8 cellular contexts compared by ENCODE assay signal in the genomic region with DNA sequence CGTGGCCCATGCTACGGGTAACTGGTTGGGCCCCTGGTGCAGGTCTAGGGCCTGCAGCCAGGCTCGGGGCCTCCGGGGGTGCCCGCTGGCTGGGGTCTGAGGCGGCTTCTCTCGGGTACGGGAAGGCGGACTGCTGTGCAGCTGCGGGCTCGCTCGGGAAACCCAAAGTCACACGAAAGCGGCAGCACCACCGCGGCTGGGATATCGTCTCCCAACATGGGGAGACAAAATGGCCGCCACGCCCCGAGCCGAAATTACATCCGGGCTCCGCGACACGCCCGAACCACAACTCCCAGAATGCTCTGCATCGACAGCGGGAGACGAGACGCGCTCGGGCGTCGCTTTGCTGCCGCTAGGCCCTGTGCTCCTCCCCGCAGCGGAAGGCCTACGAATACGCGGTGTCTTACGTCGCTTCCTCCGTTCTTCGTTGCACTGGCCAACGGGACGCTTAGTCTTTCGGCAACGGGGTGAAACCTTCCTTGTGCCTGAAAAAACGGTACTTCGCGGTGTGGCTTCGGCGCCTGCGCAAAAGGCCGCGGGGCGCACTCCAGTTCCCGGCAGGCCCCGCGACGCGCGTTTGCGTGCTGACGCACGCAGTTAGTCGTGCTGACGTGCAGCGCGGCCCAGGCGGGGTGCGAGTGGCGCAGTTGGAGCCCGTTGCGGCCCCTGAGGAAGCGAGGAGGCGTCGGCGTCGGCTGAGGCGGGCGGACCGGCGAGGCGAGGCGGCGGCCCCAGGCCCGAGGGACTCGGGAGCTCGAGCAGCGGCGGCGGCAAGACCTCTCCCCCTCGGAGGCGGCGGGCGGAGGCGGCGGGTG. TPM values are rescaled to one million over a fixed set of nuclear protein-coding genes. Genes with fewer than 3 reads are reported as not detected.
A peak's percentile ranks its signal among the peaks of the same experiment; 100 is the strongest.
DNase-seq lines count a peak whose midpoint lies in the region; ATAC-seq and TF ChIP-seq lines count a peak whose summit lies in the region.

A gene (plus strand): TSS at position 604 of the 815 bp plus-strand sequence. CDS start 3,727 bp downstream, outside the sequence.

- H3K4me3 ChIP-seq in adipocyte (ENCODE audit: low read length) (peak within 1 kb of the TSS; percentile 91), cardiac muscle cell (peak within 1 kb of the TSS; percentile 67), parathyroid adenoma (ENCODE audit: low read depth, low read length) (peak within 1 kb of the TSS; percentile 94), tibial artery (peak within 1 kb of the TSS; percentile 84 to 90)

- H3K79me2 ChIP-seq in parathyroid adenoma, result peaks cover 42% of the 10 kb centered on the region

- peak within 1 kb of the TSS; percentile 99 for H2AFZ ChIP-seq in parathyroid adenoma

- in situ Hi-C loops in GM13976 (cut with MboI; ENCODE audit: low sequenced_read_pairs, unreplicated experiment), result no loop called here

- peak; percentile 98 for DNase-seq in GM13976 (ENCODE audit: low spot score)
- DNase-seq in NCI-H1436 treated with DMSO at 0.1 percent for 48 hours (lab: John Stamatoyannopoulos, UW), result peak; percentile 67
- peak; percentile 89 for DNase-seq in T follicular helper cell (ENCODE audit: low read depth)
- DNase-seq in adipocyte (ENCODE audit: low read depth), result peak; percentile 98
- peak; percentile 97 for DNase-seq in cardiac muscle cell (ENCODE audit: low read depth in 1 of 2, low spot score in 1 of 2)
- DNase-seq in tibial artery, result peak; percentile 93 to 97

- no peaks in the 10 kb centered on the region for H3K36me3 ChIP-seq in adipocyte (ENCODE audit: control insufficient read depth, insufficient read depth, low read length, severe bottlenecking)
- H3K36me3 ChIP-seq in cardiac muscle cell, result peaks cover 2% of the 10 kb centered on the region
- H3K36me3 ChIP-seq in parathyroid adenoma (ENCODE audit: control insufficient read depth, insufficient read depth, low read length), result no peaks in the 10 kb centered on the region
- H3K36me3 ChIP-seq in tibial artery, result peaks cover under 1 to 13% (median 1%) of the 10 kb centered on the region in 3 donors

- H3K27ac ChIP-seq in cardiac muscle cell, result peak within 1 kb of the TSS; percentile 99
- peak within 1 kb of the TSS; percentile 98 for H3K27ac ChIP-seq in parathyroid adenoma
- peak within 1 kb of the TSS; percentile 89 to 100 for H3K27ac ChIP-seq in tibial artery

- TF ChIP-seq CTCF in GM13976 (IDR thresholded peaks at IDR 0.05; ENCODE audit: borderline replicate concordance, control extremely low read depth, extremely low read depth, insufficient read depth, missing control alignments), result no peak
- no peak for TF ChIP-seq CTCF in cardiac muscle cell (IDR thresholded peaks at IDR 0.05; ENCODE audit: low read depth, low read length)
- no peak for TF ChIP-seq CTCF in parathyroid adenoma (IDR thresholded peaks at IDR 0.05)
- TF ChIP-seq CTCF in tibial artery (IDR thresholded peaks at IDR 0.05), result no peak

- intact Hi-C loops in tibial artery (cut with DNase I; ENCODE audit: low total_unique reads), result loop anchor here (2.0 kb wide), 1 partner anchor 25 kb away; a partner anchor contains a TSS

- peak within 1 kb of the TSS; percentile 99 for H3K9ac ChIP-seq in adipocyte (ENCODE audit: low read length)
- H3K9ac ChIP-seq in parathyroid adenoma, result peak within 1 kb of the TSS; percentile 90

- H3K9me3 ChIP-seq in adipocyte (ENCODE audit: control insufficient read depth, low read length) (no peaks in the 10 kb centered on the region), cardiac muscle cell (ENCODE audit: low read depth) (no peaks in the 10 kb centered on the region), parathyroid adenoma (ENCODE audit: control insufficient read depth, low read length) (no peaks in the 10 kb centered on the region), tibial artery (no peaks in the 10 kb centered on the region)

- H3K4me2 ChIP-seq in parathyroid adenoma (ENCODE audit: low read length), result peak within 1 kb of the TSS; percentile 98

- H3K27me3 ChIP-seq in adipocyte (replicated peaks; ENCODE audit: control insufficient read depth, insufficient read depth, low read length) (no peaks in the 10 kb centered on the region), cardiac muscle cell (no peaks in the 10 kb centered on the region), parathyroid adenoma (ENCODE audit: control insufficient read depth, insufficient read depth, low read length) (no peaks in the 10 kb centered on the region), tibial artery (no peaks in the 10 kb centered on the region)

- ATAC-seq in HG02852 (IDR thresholded peaks at IDR 0.05; ENCODE audit: unreplicated experiment), result peak; percentile 84

- H3K4me1 ChIP-seq in adipocyte (ENCODE audit: control insufficient read depth, insufficient read depth, low read length) (peaks cover 36% of the 10 kb centered on the region), cardiac muscle cell (ENCODE audit: low read depth) (peaks cover 23% of the 10 kb centered on the region), parathyroid adenoma (peaks cover 25% of the 10 kb centered on the region), tibial artery (peaks cover 0 to 45% (median 37%) of the 10 kb centered on the region in 4 donors)

RNA-seq across cellular contexts. Expression of the gene that starts here (rescaled TPM):
- 131 and 321 TPM in 2 replicates for total RNA-seq in cardiac muscle cell
- 592 and 734 TPM in 2 replicates for polyA plus RNA-seq in cardiac muscle cell

Comparison
In these comparisons a context has a peak if more than half of its experiments do, and no peak if none do; other contexts are left out.
1. Peak in every context shown above with its lines: DNase-seq, ATAC-seq, H3K4me3 ChIP-seq and H3K27ac ChIP-seq.